8 cellular contexts compared by ENCODE assay signal in the genomic region with DNA sequence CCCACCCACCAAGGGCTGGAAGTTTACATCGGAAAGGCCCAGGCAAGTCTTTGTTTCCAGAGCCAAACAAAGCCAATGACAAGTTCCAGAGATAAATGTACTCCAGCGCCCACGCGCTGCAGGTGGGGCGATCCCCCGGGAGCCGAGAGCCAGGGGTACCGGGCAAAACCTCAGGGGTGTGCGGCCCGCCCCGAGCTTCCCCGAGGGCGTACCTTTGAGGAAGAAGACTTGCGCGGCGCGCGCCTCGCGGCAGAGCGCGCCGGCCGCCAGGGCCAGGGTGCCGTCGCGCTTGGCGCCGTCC. TPM values are rescaled to one million over a fixed set of nuclear protein-coding genes. Genes with fewer than 3 reads are reported as not detected.
DNase-seq lines count a peak whose midpoint lies in the region; ATAC-seq lines count a peak whose summit lies in the region.

No MANE protein-coding gene starts in this region.

- no peak for ATAC-seq in activated T-cell treated with anti-CD3 and anti-CD28 coated beads, Interleukin-2, amount 50 U/mL, for 4 hours
- ATAC-seq in stimulated activated naive CD8-positive, alpha-beta T cell treated with anti-CD3 and anti-CD28 coated beads, Interleukin-15, amount 100 ng/mL, for 72 hours, result no peak
- no peak for ATAC-seq in GM18502 (IDR thresholded peaks at IDR 0.05; ENCODE audit: poor library complexity, unreplicated experiment)

- H3K4me3 ChIP-seq in iPS DF 6.9 (ENCODE audit: low read length), result peak overlapping the region; percentile 86

- peaks cover 2% of the 10 kb centered on the region; the same call in 1 of the 2 replicates for H3K4me1 ChIP-seq in iPS DF 6.9 (ENCODE audit: control insufficient read depth, insufficient read depth, low read length)

- WGBS in iPS DF 6.9 (ENCODE audit: insufficient coverage, insufficient read length), result no CpG with 5 or more reads among the region's 29 CpGs

- DNase-seq in activated T-cell treated with anti-CD3 and anti-CD28 coated beads for 24 hours (ENCODE audit: low read depth) (peak; percentile 25), iPS DF 6.9 (ENCODE audit: low read depth, low spot score) (no peak), NCI-H1694 treated with DMSO at 0.1 percent for 48 hours (lab: John Stamatoyannopoulos, UW) (no peak), NCI-H2029 treated with DMSO at 0.1 percent for 48 hours (lab: John Stamatoyannopoulos, UW) (no peak)
- DNase-seq in activated T-cell treated with anti-CD3 and anti-CD28 coated beads, Interleukin-2, amount 50 U/mL, for 1 hour, result no peak
- DNase-seq in activated T-cell treated with anti-CD3 and anti-CD28 coated beads, Interleukin-2, amount 50 U/mL, for 4 hours, result peak; percentile 27
- DNase-seq in stimulated activated naive CD8-positive, alpha-beta T cell treated with anti-CD3 and anti-CD28 coated beads, Interleukin-15, amount 100 ng/mL, for 72 hours, result no peak

- no peaks in the 10 kb centered on the region for H3K9me3 ChIP-seq in iPS DF 6.9 (ENCODE audit: control insufficient read depth, insufficient read depth, low read length)

- H3K36me3 Mint-ChIP-seq in activated T-cell treated with anti-CD3 and anti-CD28 coated beads, Interleukin-2, amount 50 U/mL, for 4 hours (ENCODE audit: insufficient read depth), result peaks cover 20% of the 10 kb centered on the region

- H3K27ac ChIP-seq in iPS DF 6.9 (ENCODE audit: low read length), result no peak overlapping the region

- peak overlapping the region; percentile 88 for H3K4me3 Mint-ChIP-seq in activated T-cell treated with anti-CD3 and anti-CD28 coated beads, Interleukin-2, amount 50 U/mL, for 4 hours
- peak overlapping the region; percentile 93 to 94 for H3K4me3 Mint-ChIP-seq in stimulated activated naive CD8-positive, alpha-beta T cell treated with anti-CD3 and anti-CD28 coated beads, Interleukin-15, amount 100 ng/mL, for 72 hours

- H3K4me1 Mint-ChIP-seq in activated T-cell treated with anti-CD3 and anti-CD28 coated beads, Interleukin-2, amount 50 U/mL, for 4 hours (ENCODE audit: low read depth), result peaks cover 80% of the 10 kb centered on the region
- peaks cover 79% of the 10 kb centered on the region for H3K4me1 Mint-ChIP-seq in stimulated activated naive CD8-positive, alpha-beta T cell treated with anti-CD3 and anti-CD28 coated beads, Interleukin-15, amount 100 ng/mL, for 72 hours

- H3K36me3 ChIP-seq in iPS DF 6.9 (ENCODE audit: control insufficient read depth, insufficient read depth, low read length), result peaks cover 8% of the 10 kb centered on the region

- H3K27me3 Mint-ChIP-seq in activated T-cell treated with anti-CD3 and anti-CD28 coated beads, Interleukin-2, amount 50 U/mL, for 4 hours (ENCODE audit: low read depth), result no peaks in the 10 kb centered on the region
- H3K27me3 Mint-ChIP-seq in stimulated activated naive CD8-positive, alpha-beta T cell treated with anti-CD3 and anti-CD28 coated beads, Interleukin-15, amount 100 ng/mL, for 72 hours, result no peaks in the 10 kb centered on the region

- H3K27ac Mint-ChIP-seq in stimulated activated naive CD8-positive, alpha-beta T cell treated with anti-CD3 and anti-CD28 coated beads, Interleukin-15, amount 100 ng/mL, for 72 hours, result peak overlapping the region; percentile 45 to 57

- no peaks in the 10 kb centered on the region; the same call in 1 of the 2 replicates for H3K27me3 ChIP-seq in iPS DF 6.9 (ENCODE audit: control insufficient read depth, insufficient read depth, low read length)

- no peaks in the 10 kb centered on the region for H3K9me3 Mint-ChIP-seq in activated T-cell treated with anti-CD3 and anti-CD28 coated beads, Interleukin-2, amount 50 U/mL, for 4 hours
- H3K9me3 Mint-ChIP-seq in stimulated activated naive CD8-positive, alpha-beta T cell treated with anti-CD3 and anti-CD28 coated beads, Interleukin-15, amount 100 ng/mL, for 72 hours, result peaks cover 0 to 5% of the 10 kb centered on the region in 2 donors

RNA-seq across cellular contexts. Expression of a gene that starts 0.7 kb away (rescaled TPM):
- total RNA-seq in activated T-cell treated with anti-CD3 and anti-CD28 coated beads, Interleukin-2, amount 50 U/mL, for 4 hours, result 10 to 100 TPM; 11.4 to 15.0 (median 15.0) TPM

Comparison
In these comparisons a context has a peak if more than half of its experiments do, and no peak if none do; other contexts are left out.
1. DNase-seq: peak in activated T-cell treated with anti-CD3 and anti-CD28 coated beads for 24 hours (single experiment) and activated T-cell treated with anti-CD3 and anti-CD28 coated beads, Interleukin-2, amount 50 U/mL, for 4 hours (single experiment); none in activated T-cell treated with anti-CD3 and anti-CD28 coated beads, Interleukin-2, amount 50 U/mL, for 1 hour (single experiment), iPS DF 6.9 (single experiment), stimulated activated naive CD8-positive, alpha-beta T cell treated with anti-CD3 and anti-CD28 coated beads, Interleukin-15, amount 100 ng/mL, for 72 hours (0 of 2), NCI-H1694 treated with DMSO at 0.1 percent for 48 hours (single experiment) and NCI-H2029 treated with DMSO at 0.1 percent for 48 hours (single experiment).